ENCODE assay signal across 1 cellular context in the genomic region with DNA sequence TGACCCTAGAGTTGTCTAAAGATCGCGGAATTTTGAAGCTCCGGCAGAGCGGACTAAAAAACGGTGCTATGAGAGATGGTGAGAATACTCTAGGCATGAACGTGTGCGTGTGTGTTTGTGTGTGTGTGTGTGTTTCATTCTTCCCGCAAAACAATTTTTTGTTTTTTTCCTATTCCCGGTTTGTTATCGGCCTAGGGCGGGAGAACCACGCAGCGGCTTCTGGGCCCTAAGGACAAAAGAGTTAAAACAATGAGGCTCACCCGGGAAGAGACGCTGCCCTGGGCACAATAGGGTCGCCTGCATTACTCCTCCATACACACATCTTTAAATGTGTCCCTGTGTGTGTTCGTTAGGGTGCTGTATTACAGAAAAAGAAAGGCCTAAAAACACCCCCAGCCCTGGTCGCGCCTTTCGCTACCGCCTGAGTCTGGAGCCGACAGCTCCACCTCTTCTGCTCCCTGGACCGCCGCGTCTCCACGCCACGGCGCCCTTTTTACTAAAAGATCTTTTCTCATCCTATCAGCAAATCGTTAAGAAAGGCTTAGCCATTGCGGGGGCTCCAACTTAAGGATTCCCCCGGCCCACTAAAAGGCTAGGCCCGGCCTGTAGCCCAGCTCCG.
TF ChIP-seq lines count a peak whose summit lies in the region.

No MANE protein-coding gene starts in this region.

TF ChIP-seq in endothelial cell of umbilical vein, 7 proteins besides CTCF, POLR2A, EP300 and RAD21:
- TF ChIP-seq EZH2 (IDR thresholded peaks at IDR 0.05; ENCODE audit: borderline replicate concordance, low read depth, low read length, severe bottlenecking) (peak; percentile 42), FOS (IDR thresholded peaks at IDR 0.05; ENCODE audit: borderline replicate concordance, insufficient read depth, low read length) (no peak), POLR2AphosphoS5 (IDR thresholded peaks at IDR 0.05; ENCODE audit: insufficient read depth, low read depth, low read length) (no peak)
TF ChIP-seq in endothelial cell of umbilical vein: peak in this region for 1.
